Comparison of ENCODE assay signal across 7 cellular contexts in the genomic region with DNA sequence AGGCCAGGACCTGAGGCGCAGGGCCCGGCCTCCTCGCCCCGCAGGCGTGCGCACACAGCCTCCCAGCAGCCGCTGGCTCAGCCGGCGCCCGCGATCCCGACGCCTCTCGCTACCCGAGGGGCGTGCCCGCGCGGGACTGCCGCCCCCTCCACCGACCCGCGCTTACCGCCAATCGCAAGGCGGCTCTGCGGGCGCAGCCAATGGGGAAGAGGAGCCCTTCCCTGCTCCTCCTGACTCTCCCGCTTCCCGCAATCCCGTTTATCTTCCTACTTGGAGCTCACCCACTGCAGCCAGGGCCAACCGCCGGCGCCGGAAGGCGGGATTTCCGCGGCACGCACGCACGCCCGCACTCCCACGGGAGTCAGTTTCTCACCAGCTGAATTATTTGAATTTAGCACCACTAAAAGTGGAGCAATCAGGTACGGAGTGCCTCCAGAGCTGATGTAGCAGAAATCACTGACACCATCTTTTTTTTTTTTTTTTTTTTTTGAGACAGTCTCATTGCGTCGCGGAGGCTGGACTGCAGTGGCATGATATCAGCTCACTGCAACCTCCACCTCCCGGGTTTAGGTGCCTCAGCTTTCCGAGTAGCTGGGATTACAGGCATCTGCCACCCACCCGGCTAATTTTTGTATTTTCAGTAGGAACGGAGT.
DNase-seq lines count a peak whose midpoint lies in the region; ATAC-seq and TF ChIP-seq lines count a peak whose summit lies in the region.
"Not testable (repeated sequence)": the region's sequence is repeated elsewhere in the genome, so short reads cannot be mapped to it uniquely, and the experiment has no call there.

No MANE protein-coding gene starts in this region.

- intact Hi-C loops in CD4-positive, alpha-beta T cell (cut with DNase I, micrococcal nuclease); activated CD4-positive, alpha-beta T cell treated with anti-CD3 and anti-CD28 coated beads for 36 hours (cut with DNase I, micrococcal nuclease); right cardiac atrium (cut with DNase I); lower lobe of right lung (cut with DNase I); sciatic nerve (cut with DNase I): not testable (repeated sequence)

- H3K9me3 Mint-ChIP-seq in CD4-positive, alpha-beta T cell; activated CD4-positive, alpha-beta T cell treated with anti-CD3 and anti-CD28 coated beads for 36 hours (ENCODE audit: low read depth); effector memory CD8-positive, alpha-beta T cell; stimulated activated naive CD8-positive, alpha-beta T cell treated with anti-CD3 and anti-CD28 coated beads, Interleukin-15, amount 100 ng/mL, for 72 hours: not testable (repeated sequence)

- WGBS in right cardiac atrium, result no CpG with 5 or more reads among the region's 51 CpGs

- not testable (repeated sequence) for H3K27me3 Mint-ChIP-seq in CD4-positive, alpha-beta T cell; activated CD4-positive, alpha-beta T cell treated with anti-CD3 and anti-CD28 coated beads for 36 hours; effector memory CD8-positive, alpha-beta T cell; stimulated activated naive CD8-positive, alpha-beta T cell treated with anti-CD3 and anti-CD28 coated beads, Interleukin-15, amount 100 ng/mL, for 72 hours

- not testable (repeated sequence) for H3K9me3 ChIP-seq in CD4-positive, alpha-beta T cell (ENCODE audit: control insufficient read depth, low read length); right cardiac atrium (ENCODE audit: control insufficient read depth, low read length); lower lobe of right lung

- POLR2A ChIA-PET in CD4-positive, alpha-beta T cell (lab: Charles Lee); activated CD4-positive, alpha-beta T cell treated with anti-CD3 and anti-CD28 coated beads for 36 hours (lab: Charles Lee): not testable (repeated sequence)

- not testable (repeated sequence) for H3K27ac Mint-ChIP-seq in CD4-positive, alpha-beta T cell; activated CD4-positive, alpha-beta T cell treated with anti-CD3 and anti-CD28 coated beads for 36 hours; effector memory CD8-positive, alpha-beta T cell; stimulated activated naive CD8-positive, alpha-beta T cell treated with anti-CD3 and anti-CD28 coated beads, Interleukin-15, amount 100 ng/mL, for 72 hours

- H3K27me3 ChIP-seq in CD4-positive, alpha-beta T cell (ENCODE audit: control insufficient read depth, insufficient read depth, low read length); right cardiac atrium (ENCODE audit: control insufficient read depth, insufficient read depth); lower lobe of right lung (ENCODE audit: low read depth): not testable (repeated sequence)

- TF ChIP-seq CTCF in CD4-positive, alpha-beta T cell (IDR thresholded peaks at IDR 0.05); lower lobe of right lung (IDR thresholded peaks at IDR 0.05): not testable (repeated sequence)

- not testable (repeated sequence) for H3K36me3 ChIP-seq in lower lobe of right lung

- H3K4me1 ChIP-seq in right cardiac atrium (ENCODE audit: control insufficient read depth, insufficient read depth, low read length); lower lobe of right lung: not testable (repeated sequence)

- H3K4me3 Mint-ChIP-seq in CD4-positive, alpha-beta T cell; activated CD4-positive, alpha-beta T cell treated with anti-CD3 and anti-CD28 coated beads for 36 hours; effector memory CD8-positive, alpha-beta T cell; stimulated activated naive CD8-positive, alpha-beta T cell treated with anti-CD3 and anti-CD28 coated beads, Interleukin-15, amount 100 ng/mL, for 72 hours: not testable (repeated sequence)

- DNase-seq in CD4-positive, alpha-beta T cell; activated CD4-positive, alpha-beta T cell treated with anti-CD3 and anti-CD28 coated beads for 36 hours; effector memory CD8-positive, alpha-beta T cell; right cardiac atrium; lower lobe of right lung; sciatic nerve (ENCODE audit: low spot score); stimulated activated naive CD8-positive, alpha-beta T cell treated with anti-CD3 and anti-CD28 coated beads, Interleukin-15, amount 100 ng/mL, for 72 hours: not testable (repeated sequence)

- H3K4me1 Mint-ChIP-seq in CD4-positive, alpha-beta T cell (ENCODE audit: low read depth); activated CD4-positive, alpha-beta T cell treated with anti-CD3 and anti-CD28 coated beads for 36 hours; effector memory CD8-positive, alpha-beta T cell (ENCODE audit: low read depth in 2 of 2); stimulated activated naive CD8-positive, alpha-beta T cell treated with anti-CD3 and anti-CD28 coated beads, Interleukin-15, amount 100 ng/mL, for 72 hours: not testable (repeated sequence)

- H3K4me3 ChIP-seq in right cardiac atrium (ENCODE audit: low read length); lower lobe of right lung: not testable (repeated sequence)

- H3K36me3 Mint-ChIP-seq in CD4-positive, alpha-beta T cell (ENCODE audit: low read depth); activated CD4-positive, alpha-beta T cell treated with anti-CD3 and anti-CD28 coated beads for 36 hours (ENCODE audit: low read depth); effector memory CD8-positive, alpha-beta T cell (ENCODE audit: insufficient read depth): not testable (repeated sequence)

- CTCF ChIA-PET in CD4-positive, alpha-beta T cell (lab: Charles Lee); activated CD4-positive, alpha-beta T cell treated with anti-CD3 and anti-CD28 coated beads for 36 hours (lab: Charles Lee): not testable (repeated sequence)

- ATAC-seq in CD4-positive, alpha-beta T cell (ENCODE audit: poor library complexity), result peak; percentile 83
- ATAC-seq in activated CD4-positive, alpha-beta T cell treated with anti-CD3 and anti-CD28 coated beads for 36 hours, result peak; percentile 80
- peak; percentile 51 for ATAC-seq in effector memory CD8-positive, alpha-beta T cell (replicated peaks)
- ATAC-seq in right cardiac atrium (peak; percentile 29 to 60), lower lobe of right lung (peak; percentile 29 to 38), sciatic nerve (peak; percentile 55)
- peak; percentile 76 for ATAC-seq in stimulated activated naive CD8-positive, alpha-beta T cell treated with anti-CD3 and anti-CD28 coated beads, Interleukin-15, amount 100 ng/mL, for 72 hours

- H3K27ac ChIP-seq in CD4-positive, alpha-beta T cell (ENCODE audit: low read depth, low read length); right cardiac atrium (ENCODE audit: low read length); lower lobe of right lung: not testable (repeated sequence)
